Comparison of ENCODE assay signal across 8 cellular contexts in the genomic region with DNA sequence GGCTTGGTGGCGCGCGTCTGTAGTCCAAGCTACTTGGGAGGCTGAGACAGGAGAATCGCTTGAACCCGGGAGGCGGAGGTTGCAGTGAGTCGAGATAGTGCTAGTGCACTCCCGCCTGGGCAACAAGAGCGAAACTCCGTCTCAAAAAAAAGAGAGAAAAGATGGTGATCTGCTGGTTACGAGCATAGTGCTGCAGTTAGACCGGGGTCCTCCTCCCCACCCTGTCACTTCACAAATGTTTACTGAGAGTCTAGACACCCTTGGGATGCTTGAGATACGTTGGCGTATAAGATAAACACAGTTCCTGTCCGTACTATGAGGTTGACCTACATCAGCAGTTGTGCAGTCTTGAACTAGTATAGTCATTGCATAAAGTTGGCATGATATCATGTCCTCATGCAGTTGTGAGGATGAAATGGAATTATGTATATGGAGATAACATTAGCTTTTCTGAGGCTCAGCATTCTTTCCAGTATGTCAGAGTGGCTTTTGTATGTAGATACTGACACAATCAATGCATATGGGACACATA. TPM values are rescaled to one million over a fixed set of nuclear protein-coding genes. Genes with fewer than 3 reads are reported as not detected.
DNase-seq lines count a peak whose midpoint lies in the region; ATAC-seq and TF ChIP-seq lines count a peak whose summit lies in the region.

No MANE protein-coding gene starts in this region.

- ATAC-seq in WTC11 (no peak), HG02840 (IDR thresholded peaks at IDR 0.05; ENCODE audit: low FRiP score, unreplicated experiment) (no peak), HG03045 (IDR thresholded peaks at IDR 0.05; ENCODE audit: unreplicated experiment) (no peak), GM18870 (IDR thresholded peaks at IDR 0.05; ENCODE audit: unreplicated experiment) (no peak)

- H3K27ac Mint-ChIP-seq in WTC11 = peak overlapping the region; percentile 94

- DNase-seq in HCEC 1CT (peak; percentile 18), WTC11 (ENCODE audit: low spot score) (no peak), left ventricle myocardium inferior (no peak)
- no peak for DNase-seq in activated CD4-positive, CD25-positive, alpha-beta regulatory T cell treated with anti-CD3 and anti-CD28 coated beads, Interleukin-2, amount 50 U/mL, for 72 hours

- no peaks in the 10 kb centered on the region for H3K27me3 ChIP-seq in left ventricle myocardium inferior (ENCODE audit: low read depth)
- H3K27me3 ChIP-seq in skeletal muscle tissue (ENCODE audit: control insufficient read depth in 3 of 3, insufficient read depth in 3 of 3, low read length in 3 of 3) = no peaks in the 10 kb centered on the region

- peak overlapping the region; percentile 99 for H3K4me3 Mint-ChIP-seq in WTC11

- peaks cover 18% of the 10 kb centered on the region for H3K36me3 ChIP-seq in left ventricle myocardium inferior
- H3K36me3 ChIP-seq in skeletal muscle tissue (ENCODE audit: control insufficient read depth in 3 of 3, insufficient read depth in 3 of 3, low read length in 3 of 3) = peaks cover 7 to 12% (median 11%) of the 10 kb centered on the region in 3 donors

- H3K36me3 Mint-ChIP-seq in WTC11 = peaks cover 17% of the 10 kb centered on the region

- H3K4me3 ChIP-seq in left ventricle myocardium inferior (peak overlapping the region; percentile 92), skeletal muscle tissue (ENCODE audit: low read length in 3 of 3) (peak overlapping the region; percentile 100)

- peak overlapping the region; percentile 99 for H3K9ac ChIP-seq in skeletal muscle tissue (ENCODE audit: low read depth in 1 of 3, low read length in 3 of 3)

- H3K9me3 ChIP-seq in left ventricle myocardium inferior (replicated peaks) (no peaks in the 10 kb centered on the region), skeletal muscle tissue (ENCODE audit: control insufficient read depth in 3 of 3, low read length in 3 of 3) (no peaks in the 10 kb centered on the region)

- no peaks in the 10 kb centered on the region; the same call in 1 of the 2 replicates for H3K27me3 Mint-ChIP-seq in WTC11 (ENCODE audit: low read depth)

- TF ChIP-seq CTCF in WTC11 (IDR thresholded peaks at IDR 0.05) (no peak), left ventricle myocardium inferior (IDR thresholded peaks at IDR 0.05; ENCODE audit: borderline replicate concordance) (no peak)

- POLR2A ChIA-PET in WTC11 (lab: Charles Lee) = interaction anchor here (1.2 kb wide), 1 partner anchor 23 kb away, joined by 4 read pairs; no protein-coding TSS in a partner anchor

- peak overlapping the region; percentile 92 for H3K27ac ChIP-seq in left ventricle myocardium inferior (replicated peaks)
- peak overlapping the region; percentile 87 for H3K27ac ChIP-seq in skeletal muscle tissue (ENCODE audit: low read depth, low read length)

- H3K4me1 Mint-ChIP-seq in WTC11 = peaks cover 26% of the 10 kb centered on the region

- H3K4me1 ChIP-seq in left ventricle myocardium inferior (peaks cover 40% of the 10 kb centered on the region), skeletal muscle tissue (ENCODE audit: control insufficient read depth in 3 of 3, insufficient read depth in 3 of 3, low read length in 3 of 3) (peaks cover 24 to 31% (median 24%) of the 10 kb centered on the region in 3 donors)

- intact Hi-C loops in left ventricle myocardium inferior (cut with micrococcal nuclease) = no loop called here

- CTCF ChIA-PET in WTC11 (lab: Charles Lee) = interaction anchor here (0.8 to 1.8 kb wide), 2 partner anchors 22 to 126 kb away, joined by 3 to 10 read pairs; no protein-coding TSS in a partner anchor

- H3K9me3 Mint-ChIP-seq in WTC11 = no peaks in the 10 kb centered on the region

TF ChIP-seq in WTC11, 78 proteins besides CTCF, POLR2A, EP300 and RAD21 (continues in another document):
- TF ChIP-seq, protein P1, sequence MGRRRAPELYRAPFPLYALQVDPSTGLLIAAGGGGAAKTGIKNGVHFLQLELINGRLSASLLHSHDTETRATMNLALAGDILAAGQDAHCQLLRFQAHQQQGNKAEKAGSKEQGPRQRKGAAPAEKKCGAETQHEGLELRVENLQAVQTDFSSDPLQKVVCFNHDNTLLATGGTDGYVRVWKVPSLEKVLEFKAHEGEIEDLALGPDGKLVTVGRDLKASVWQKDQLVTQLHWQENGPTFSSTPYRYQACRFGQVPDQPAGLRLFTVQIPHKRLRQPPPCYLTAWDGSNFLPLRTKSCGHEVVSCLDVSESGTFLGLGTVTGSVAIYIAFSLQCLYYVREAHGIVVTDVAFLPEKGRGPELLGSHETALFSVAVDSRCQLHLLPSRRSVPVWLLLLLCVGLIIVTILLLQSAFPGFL (CRISPR knock-in tag; IDR thresholded peaks at IDR 0.05; ENCODE audit: borderline replicate concordance) = no peak
- TF ChIP-seq SMAD3 (CRISPR knock-in tag; IDR thresholded peaks at IDR 0.05; ENCODE audit: borderline replicate concordance) = no peak
- TF ChIP-seq, protein P2, sequence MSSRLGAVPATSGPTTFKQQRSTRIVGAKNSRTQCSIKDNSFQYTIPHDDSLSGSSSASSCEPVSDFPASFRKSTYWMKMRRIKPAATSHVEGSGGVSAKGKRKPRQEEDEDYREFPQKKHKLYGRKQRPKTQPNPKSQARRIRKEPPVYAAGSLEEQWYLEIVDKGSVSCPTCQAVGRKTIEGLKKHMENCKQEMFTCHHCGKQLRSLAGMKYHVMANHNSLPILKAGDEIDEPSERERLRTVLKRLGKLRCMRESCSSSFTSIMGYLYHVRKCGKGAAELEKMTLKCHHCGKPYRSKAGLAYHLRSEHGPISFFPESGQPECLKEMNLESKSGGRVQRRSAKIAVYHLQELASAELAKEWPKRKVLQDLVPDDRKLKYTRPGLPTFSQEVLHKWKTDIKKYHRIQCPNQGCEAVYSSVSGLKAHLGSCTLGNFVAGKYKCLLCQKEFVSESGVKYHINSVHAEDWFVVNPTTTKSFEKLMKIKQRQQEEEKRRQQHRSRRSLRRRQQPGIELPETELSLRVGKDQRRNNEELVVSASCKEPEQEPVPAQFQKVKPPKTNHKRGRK (CRISPR knock-in tag; IDR thresholded peaks at IDR 0.05; ENCODE audit: borderline replicate concordance) = no peak
- no peak for TF ChIP-seq ZBTB21 (CRISPR knock-in tag; IDR thresholded peaks at IDR 0.05; ENCODE audit: borderline replicate concordance)
- TF ChIP-seq ZNF219 (CRISPR knock-in tag; IDR thresholded peaks at IDR 0.05; ENCODE audit: borderline replicate concordance) = no peak
- TF ChIP-seq, protein P3, sequence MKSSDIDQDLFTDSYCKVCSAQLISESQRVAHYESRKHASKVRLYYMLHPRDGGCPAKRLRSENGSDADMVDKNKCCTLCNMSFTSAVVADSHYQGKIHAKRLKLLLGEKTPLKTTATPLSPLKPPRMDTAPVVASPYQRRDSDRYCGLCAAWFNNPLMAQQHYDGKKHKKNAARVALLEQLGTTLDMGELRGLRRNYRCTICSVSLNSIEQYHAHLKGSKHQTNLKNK (CRISPR knock-in tag; IDR thresholded peaks at IDR 0.05) = no peak
- TF ChIP-seq, protein P4, sequence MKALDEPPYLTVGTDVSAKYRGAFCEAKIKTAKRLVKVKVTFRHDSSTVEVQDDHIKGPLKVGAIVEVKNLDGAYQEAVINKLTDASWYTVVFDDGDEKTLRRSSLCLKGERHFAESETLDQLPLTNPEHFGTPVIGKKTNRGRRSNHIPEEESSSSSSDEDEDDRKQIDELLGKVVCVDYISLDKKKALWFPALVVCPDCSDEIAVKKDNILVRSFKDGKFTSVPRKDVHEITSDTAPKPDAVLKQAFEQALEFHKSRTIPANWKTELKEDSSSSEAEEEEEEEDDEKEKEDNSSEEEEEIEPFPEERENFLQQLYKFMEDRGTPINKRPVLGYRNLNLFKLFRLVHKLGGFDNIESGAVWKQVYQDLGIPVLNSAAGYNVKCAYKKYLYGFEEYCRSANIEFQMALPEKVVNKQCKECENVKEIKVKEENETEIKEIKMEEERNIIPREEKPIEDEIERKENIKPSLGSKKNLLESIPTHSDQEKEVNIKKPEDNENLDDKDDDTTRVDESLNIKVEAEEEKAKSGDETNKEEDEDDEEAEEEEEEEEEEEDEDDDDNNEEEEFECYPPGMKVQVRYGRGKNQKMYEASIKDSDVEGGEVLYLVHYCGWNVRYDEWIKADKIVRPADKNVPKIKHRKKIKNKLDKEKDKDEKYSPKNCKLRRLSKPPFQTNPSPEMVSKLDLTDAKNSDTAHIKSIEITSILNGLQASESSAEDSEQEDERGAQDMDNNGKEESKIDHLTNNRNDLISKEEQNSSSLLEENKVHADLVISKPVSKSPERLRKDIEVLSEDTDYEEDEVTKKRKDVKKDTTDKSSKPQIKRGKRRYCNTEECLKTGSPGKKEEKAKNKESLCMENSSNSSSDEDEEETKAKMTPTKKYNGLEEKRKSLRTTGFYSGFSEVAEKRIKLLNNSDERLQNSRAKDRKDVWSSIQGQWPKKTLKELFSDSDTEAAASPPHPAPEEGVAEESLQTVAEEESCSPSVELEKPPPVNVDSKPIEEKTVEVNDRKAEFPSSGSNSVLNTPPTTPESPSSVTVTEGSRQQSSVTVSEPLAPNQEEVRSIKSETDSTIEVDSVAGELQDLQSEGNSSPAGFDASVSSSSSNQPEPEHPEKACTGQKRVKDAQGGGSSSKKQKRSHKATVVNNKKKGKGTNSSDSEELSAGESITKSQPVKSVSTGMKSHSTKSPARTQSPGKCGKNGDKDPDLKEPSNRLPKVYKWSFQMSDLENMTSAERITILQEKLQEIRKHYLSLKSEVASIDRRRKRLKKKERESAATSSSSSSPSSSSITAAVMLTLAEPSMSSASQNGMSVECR (CRISPR knock-in tag; IDR thresholded peaks at IDR 0.05; ENCODE audit: borderline replicate concordance) = no peak
- TF ChIP-seq, protein P5, sequence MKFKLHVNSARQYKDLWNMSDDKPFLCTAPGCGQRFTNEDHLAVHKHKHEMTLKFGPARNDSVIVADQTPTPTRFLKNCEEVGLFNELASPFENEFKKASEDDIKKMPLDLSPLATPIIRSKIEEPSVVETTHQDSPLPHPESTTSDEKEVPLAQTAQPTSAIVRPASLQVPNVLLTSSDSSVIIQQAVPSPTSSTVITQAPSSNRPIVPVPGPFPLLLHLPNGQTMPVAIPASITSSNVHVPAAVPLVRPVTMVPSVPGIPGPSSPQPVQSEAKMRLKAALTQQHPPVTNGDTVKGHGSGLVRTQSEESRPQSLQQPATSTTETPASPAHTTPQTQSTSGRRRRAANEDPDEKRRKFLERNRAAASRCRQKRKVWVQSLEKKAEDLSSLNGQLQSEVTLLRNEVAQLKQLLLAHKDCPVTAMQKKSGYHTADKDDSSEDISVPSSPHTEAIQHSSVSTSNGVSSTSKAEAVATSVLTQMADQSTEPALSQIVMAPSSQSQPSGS (CRISPR knock-in tag; IDR thresholded peaks at IDR 0.05; ENCODE audit: borderline replicate concordance, low read depth) = no peak

RNA-seq across cellular contexts. Expression of a gene that starts 0.8 kb away (rescaled TPM):
- total RNA-seq in WTC11 (2021) (29.1 to 37.5 TPM (median 37.1 TPM) in 3 replicates), left ventricle myocardium inferior (36.6 TPM), skeletal muscle tissue (18.3 TPM)

RNA-seq across cellular contexts. Expression of a gene that starts 0.9 kb away (rescaled TPM):
- total RNA-seq in WTC11 (2021) (17.3 to 18.3 TPM (median 18.1 TPM) in 3 replicates), left ventricle myocardium inferior (14.5 TPM), skeletal muscle tissue (12.0 TPM)
